ENCODE assay signal across 8 cellular contexts in genomic region chr10:70381491-70382421, GRCh38. TPM values are rescaled to one million over a fixed set of nuclear protein-coding genes. Genes with fewer than 3 reads are reported as not detected.
DNase-seq lines count a peak whose midpoint lies in the region; ATAC-seq, FAIRE-seq and TF ChIP-seq lines count a peak whose summit lies in the region.

No MANE protein-coding gene starts in this region.

- ATAC-seq in GM19438 (IDR thresholded peaks at IDR 0.05; ENCODE audit: low read depth, unreplicated experiment) (peak; percentile 46), HG03460 (IDR thresholded peaks at IDR 0.05; ENCODE audit: unreplicated experiment) (peak; percentile 48), RWPE2 (ENCODE audit: low read depth) (peak; percentile 10)

- H3K27ac Mint-ChIP-seq in Calu3 (ENCODE audit: unreplicated experiment): peak overlapping the region; percentile 19

- FAIRE-seq in bronchial epithelial cell (lab: Jason Lieb, UNC) (no peak), small intestine (lab: Jason Lieb, UNC) (no peak)

- peak overlapping the region; percentile 57 for H3K4me3 ChIP-seq in RWPE2 (ENCODE audit: severe bottlenecking)
- peak overlapping the region; percentile 69 for H3K4me3 ChIP-seq in bronchial epithelial cell (ENCODE audit: low read depth, low read length)
- H3K4me3 ChIP-seq in small intestine (ENCODE audit: low read depth in 1 of 2, low read length in 2 of 2): peak overlapping the region; percentile 52 to 70

- H3K36me3 Mint-ChIP-seq in Calu3 (ENCODE audit: insufficient read depth, unreplicated experiment): peaks cover 19% of the 10 kb centered on the region

- H3K27ac ChIP-seq in RWPE2 (ENCODE audit: poor library complexity, severe bottlenecking) (peak overlapping the region; percentile 43), small intestine (ENCODE audit: low read depth in 1 of 2, low read length in 1 of 2) (peak overlapping the region in 1 of 2 donors; percentile 71)

- H3K27me3 Mint-ChIP-seq in Calu3 (ENCODE audit: unreplicated experiment): peaks cover 8% of the 10 kb centered on the region

- H3K4me3 Mint-ChIP-seq in Calu3 (ENCODE audit: low read depth, unreplicated experiment): peak overlapping the region; percentile 85

- TF ChIP-seq CTCF in Calu3 (IDR thresholded peaks at IDR 0.05; ENCODE audit: unreplicated experiment) (no peak), RWPE2 (IDR thresholded peaks at IDR 0.05; ENCODE audit: poor library complexity, severe bottlenecking) (no peak), bronchial epithelial cell (IDR thresholded peaks at IDR 0.05; ENCODE audit: insufficient read depth, low read length, severe bottlenecking) (no peak)

- DNase-seq in Calu3: peak; percentile 66
- no peak for DNase-seq in RWPE2 (ENCODE audit: low spot score)
- no peak for DNase-seq in bronchial epithelial cell (ENCODE audit: low read depth)
- DNase-seq in iPS-NIHi7 (ENCODE audit: extremely low spot score): peak; percentile 55
- DNase-seq in small intestine: peak; percentile 33
- no peak for DNase-seq in NCI-H2196 (lab: John Stamatoyannopoulos, UW; ENCODE audit: unreplicated experiment)

- WGBS in small intestine, 3 donors: 2 to 4% (median 3%) methylated on average over 58 to 61 of the region's 61 CpGs

- H3K27me3 ChIP-seq in RWPE2 (ENCODE audit: insufficient read depth, poor library complexity, severe bottlenecking) (no peaks in the 10 kb centered on the region), bronchial epithelial cell (ENCODE audit: control insufficient read depth, insufficient read depth, low read length) (no peaks in the 10 kb centered on the region), small intestine (ENCODE audit: control insufficient read depth in 2 of 2, insufficient read depth in 2 of 2, low read length in 2 of 2) (no peaks in the 10 kb centered on the region)

- H3K4me1 ChIP-seq in RWPE2 (ENCODE audit: insufficient read depth, poor library complexity, severe bottlenecking) (peaks cover 20% of the 10 kb centered on the region), small intestine (ENCODE audit: control insufficient read depth in 2 of 2, insufficient read depth in 1 of 2, low read depth in 1 of 2, low read length in 1 of 2) (no peaks in the 10 kb centered on the region)

- H3K9me3 Mint-ChIP-seq in Calu3 (ENCODE audit: low read depth, unreplicated experiment): no peaks in the 10 kb centered on the region

- peaks cover 20% of the 10 kb centered on the region for H3K4me1 Mint-ChIP-seq in Calu3 (ENCODE audit: low read depth, unreplicated experiment)

- CTCF ChIA-PET in Calu3 (lab: Charles Lee): interaction anchor here (0.7 to 1.0 kb wide), 3 partner anchors 23 to 294 kb away, joined by 3 to 4 read pairs (median 4); no protein-coding TSS in a partner anchor

- BruUV-seq in Calu3 (replicated peaks; lab: Mats Ljungman, UMichigan): no TSS peak

- intact Hi-C loops in Calu3 (cut with micrococcal nuclease; ENCODE audit: unreplicated experiment): no loop called here

- H3K9me3 ChIP-seq in RWPE2 (ENCODE audit: severe bottlenecking): no peaks in the 10 kb centered on the region
- H3K9me3 ChIP-seq in small intestine (ENCODE audit: control insufficient read depth, low read depth): no peaks in the 10 kb centered on the region

- H3K36me3 ChIP-seq in RWPE2 (ENCODE audit: low read depth): no peaks in the 10 kb centered on the region
- H3K36me3 ChIP-seq in bronchial epithelial cell (ENCODE audit: control insufficient read depth, insufficient read depth, low read length): no peaks in the 10 kb centered on the region
- H3K36me3 ChIP-seq in small intestine (ENCODE audit: control insufficient read depth in 2 of 2, insufficient read depth in 2 of 2, low read length in 2 of 2): no peaks in the 10 kb centered on the region

RNA-seq across cellular contexts. Expression of gene LRRC20, which starts 0.7 kb away (rescaled TPM):
- total RNA-seq in Calu3 (2022) (34.4 and 37.1 TPM in 2 replicates), bronchial epithelial cell (3.5 and 3.7 TPM in 2 replicates)
- 10 to 100 TPM in 1 of 3 donors, 1 to 10 TPM in 1, under 1 TPM in 1; 0.89 to 10.9 (median 1.4) TPM for polyA plus RNA-seq in small intestine

RNA-seq across cellular contexts. Expression of gene EIF4EBP2, which starts 22.2 kb away (rescaled TPM):
- total RNA-seq in Calu3 (2022) (53.1 and 54.7 TPM in 2 replicates), bronchial epithelial cell (7.9 and 10.2 TPM in 2 replicates)
- 10 to 100 TPM; 30.2 to 63.3 (median 60.3) TPM for polyA plus RNA-seq in small intestine

RNA-seq across cellular contexts. Expression of gene NODAL, which starts 59.7 kb away (rescaled TPM):
- total RNA-seq in Calu3 (2022) (not detected in 2 replicates), bronchial epithelial cell (under 0.01 TPM in 1 of 2 replicates, not detected in the other)
- under 1 TPM in 1 of 3 donors, not detected in 2; 0.04 TPM for polyA plus RNA-seq in small intestine

Comparison
In these comparisons a context has a peak if more than half of its experiments do, and no peak if none do; other contexts are left out.
1. DNase-seq: peak in Calu3 (single experiment), iPS-NIHi7 (single experiment) and small intestine (single experiment); none in RWPE2 (single experiment), bronchial epithelial cell (single experiment) and NCI-H2196 (single experiment).
2. Peak in every context shown above with its lines, with median percentiles within 50 percentile points of each other: ATAC-seq and H3K4me3 ChIP-seq.